Comparison of ENCODE assay signal across 8 cellular contexts in genomic region chr11:615453-616319, GRCh38. TPM values are rescaled to one million over a fixed set of nuclear protein-coding genes. Genes with fewer than 3 reads are reported as not detected.
A peak's percentile ranks its signal among the peaks of the same experiment; 100 is the strongest.
DNase-seq lines count a peak whose midpoint lies in the region; ATAC-seq, FAIRE-seq and TF ChIP-seq lines count a peak whose summit lies in the region.

Gene IRF7 (minus strand): TSS chr11:615950. CDS start chr11:615364, 586 bp downstream.

- H4K20me1 ChIP-seq in PC-9 (ENCODE audit: insufficient read depth), result peaks cover 7% of the 10 kb centered on the region

- no peaks in the 10 kb centered on the region for H3K27me3 Mint-ChIP-seq in activated T-cell treated with anti-CD3 and anti-CD28 coated beads, Interleukin-2, amount 50 U/mL, for 24 hours

- peak; percentile 52 for DNase-seq in CMK (ENCODE audit: low read depth)
- DNase-seq in HTR-8/SVneo (ENCODE audit: insufficient read length, low spot score), result peak; percentile 94
- peak; percentile 75 to 87 for DNase-seq in PC-9
- peak; percentile 89 for DNase-seq in activated T-cell treated with anti-CD3 and anti-CD28 coated beads, Interleukin-2, amount 50 U/mL, for 24 hours
- DNase-seq in stimulated activated CD8-positive, alpha-beta memory T cell treated with anti-CD3 and anti-CD28 coated beads, Interleukin-7, amount 100 ng/mL, for 24 hours (ENCODE audit: low read depth), result peak; percentile 62

- H3K27me3 ChIP-seq in PC-9 (ENCODE audit: insufficient read depth, low read depth) (no peaks in the 10 kb centered on the region), esophagus (ENCODE audit: control insufficient read depth in 1 of 2, insufficient read depth in 2 of 2, low read length in 2 of 2) (no peaks in the 10 kb centered on the region), muscle layer of duodenum (ENCODE audit: low read depth, low read length) (no peaks in the 10 kb centered on the region)

- H3F3A ChIP-seq in PC-9 (ENCODE audit: insufficient read depth, low read depth), result peaks cover 13% of the 10 kb centered on the region

- H3K27ac ChIP-seq in PC-9 (peak within 1 kb of the TSS; percentile 65), esophagus (ENCODE audit: low read depth in 2 of 2, low read length in 1 of 2) (peak within 1 kb of the TSS; percentile 97 to 100), muscle layer of duodenum (ENCODE audit: low read length) (peak within 1 kb of the TSS; percentile 87)

- CTCF ChIA-PET in PC-9 (lab: Charles Lee), result no interaction called here

- no peaks in the 10 kb centered on the region for H3K9me3 Mint-ChIP-seq in activated T-cell treated with anti-CD3 and anti-CD28 coated beads, Interleukin-2, amount 50 U/mL, for 24 hours

- TF ChIP-seq CTCF in PC-9 (conservative IDR thresholded peaks at IDR 0.05), result no peak

- peaks cover 39% of the 10 kb centered on the region for H3K36me3 Mint-ChIP-seq in activated T-cell treated with anti-CD3 and anti-CD28 coated beads, Interleukin-2, amount 50 U/mL, for 24 hours (ENCODE audit: low read depth)

- H3K36me3 ChIP-seq in PC-9 (ENCODE audit: low read depth) (no peaks in the 10 kb centered on the region), esophagus (ENCODE audit: control insufficient read depth in 2 of 2, insufficient read depth in 2 of 2, low read length in 1 of 2) (peaks cover 9 to 37% of the 10 kb centered on the region in 2 donors), muscle layer of duodenum (ENCODE audit: control insufficient read depth in 1 of 2, insufficient read depth in 2 of 2, low read length in 2 of 2) (peaks cover 22 to 26% of the 10 kb centered on the region in 2 donors)

- H3K4me3 ChIP-seq in PC-9 (peak within 1 kb of the TSS; percentile 59), esophagus (ENCODE audit: low read depth in 1 of 2, low read length in 2 of 2) (peak within 1 kb of the TSS; percentile 53 to 79), muscle layer of duodenum (ENCODE audit: low read depth in 1 of 2, low read length in 2 of 2) (peak within 1 kb of the TSS; percentile 70 to 84)

- POLR2A ChIA-PET in PC-9 (lab: Charles Lee; ENCODE audit: unreplicated experiment), result interaction anchor here (0.6 kb wide), 3 partner anchors 40 to 153 kb away, joined by 3 to 6 read pairs (median 4); no protein-coding TSS in a partner anchor

- peak; percentile 90 for FAIRE-seq in HTR-8/SVneo (lab: Jason Lieb, UNC)

- H3K4me1 ChIP-seq in PC-9 (replicated peaks; ENCODE audit: insufficient read depth) (no peaks in the 10 kb centered on the region), esophagus (ENCODE audit: control insufficient read depth in 2 of 2, insufficient read depth in 2 of 2, low read length in 1 of 2) (peaks cover 22 to 31% of the 10 kb centered on the region in 2 donors), muscle layer of duodenum (ENCODE audit: control insufficient read depth in 1 of 2, insufficient read depth in 2 of 2, low read length in 2 of 2) (peaks cover 0 to 16% of the 10 kb centered on the region in 2 donors)

- no peak within 1 kb of the TSS for H2AFZ ChIP-seq in PC-9

- no TSS peak for BruUV-seq in PC-9 (replicated peaks; lab: Mats Ljungman, UMichigan)

- H3K4me2 ChIP-seq in PC-9, result peak within 1 kb of the TSS; percentile 78

- WGBS in esophagus, 2 donors, result 3 to 4% methylated on average over 53 to 67 of the region's 67 CpGs

- H3K4me1 Mint-ChIP-seq in activated T-cell treated with anti-CD3 and anti-CD28 coated beads, Interleukin-2, amount 50 U/mL, for 24 hours (ENCODE audit: low read depth), result peaks cover 26% of the 10 kb centered on the region

- H3K27ac Mint-ChIP-seq in activated T-cell treated with anti-CD3 and anti-CD28 coated beads, Interleukin-2, amount 50 U/mL, for 24 hours, result peak within 1 kb of the TSS; percentile 94

- peak within 1 kb of the TSS; percentile 80 for H3K4me3 Mint-ChIP-seq in activated T-cell treated with anti-CD3 and anti-CD28 coated beads, Interleukin-2, amount 50 U/mL, for 24 hours

- intact Hi-C loops in PC-9 (cut with micrococcal nuclease; ENCODE audit: unreplicated experiment), result no loop called here

- peak; percentile 69 for ATAC-seq in GM21367 (IDR thresholded peaks at IDR 0.05; ENCODE audit: unreplicated experiment)

- H3K9me2 ChIP-seq in PC-9 (ENCODE audit: insufficient read depth), result no peaks in the 10 kb centered on the region

- H3K9me3 ChIP-seq in PC-9 (ENCODE audit: insufficient read depth, low read depth) (no peaks in the 10 kb centered on the region), esophagus (ENCODE audit: control insufficient read depth in 2 of 2, insufficient read depth in 1 of 2, low read depth in 1 of 2, low read length in 1 of 2) (no peaks in the 10 kb centered on the region), muscle layer of duodenum (ENCODE audit: control insufficient read depth in 1 of 2, low read length in 2 of 2) (no peaks in the 10 kb centered on the region)

- no peaks in the 10 kb centered on the region for H3K79me2 ChIP-seq in PC-9 (ENCODE audit: low read depth)

RNA-seq across cellular contexts. Expression of gene IRF7, which starts in this region (rescaled TPM):
- total RNA-seq in PC-9 (2021), result 10.7 and 13.1 TPM in 2 replicates
- polyA plus RNA-seq in esophagus, result 10 to 100 TPM; 17.0 to 30.1 TPM

Comparison
In these comparisons a context has a peak if more than half of its experiments do, and no peak if none do; other contexts are left out.
1. Peak in every context shown above with its lines: DNase-seq, ATAC-seq, H3K4me3 ChIP-seq and H3K27ac ChIP-seq.